Comparison of ENCODE assay signal across 1 cellular context in genomic region chr9:95511952-95512750, GRCh38.
TF ChIP-seq lines count a peak whose summit lies in the region.

No MANE protein-coding gene starts in this region.

TF ChIP-seq in K562, 482 proteins besides CTCF, POLR2A, EP300 and RAD21 (continued from another document):
- TF ChIP-seq ZBTB40 (IDR thresholded peaks at IDR 0.05) (peak; percentile 76), ZBTB40 (CRISPR knock-in tag; IDR thresholded peaks at IDR 0.05) (no peak), EWSR1 (IDR thresholded peaks at IDR 0.05; ENCODE audit: borderline replicate concordance, low read depth, partially characterized antibody) (no peak), RNF2 (IDR thresholded peaks at IDR 0.05) (peak; percentile 29; the same call in 1 of the 2 replicates), ZFX (CRISPR knock-in tag; IDR thresholded peaks at IDR 0.05) (peak; percentile 43), TAF1 (IDR thresholded peaks at IDR 0.05; ENCODE audit: control insufficient read depth, extremely low read depth, insufficient read depth, low read length, severe bottlenecking) (peak; percentile 50), SPI1 (IDR thresholded peaks at IDR 0.05; ENCODE audit: borderline replicate concordance, low read depth, low read length) (no peak), HDAC2 (IDR thresholded peaks at IDR 0.05) (0 out of 2 replicates have a peak, but pooled peaks have one; percentile 20), RFX1 (IDR thresholded peaks at IDR 0.05) (no peak), TGIF2 (CRISPR knock-in tag; IDR thresholded peaks at IDR 0.05) (no peak), BCLAF1 (IDR thresholded peaks at IDR 0.05; ENCODE audit: borderline replicate concordance in 1 of 2, control insufficient read depth in 1 of 2, low read depth in 2 of 2, low read length in 1 of 2) (no peak), MYC (IDR thresholded peaks at IDR 0.05; ENCODE audit: low read depth, low read length) (peak; percentile 82), MYC (CRISPR knock-in tag; IDR thresholded peaks at IDR 0.05; ENCODE audit: borderline replicate concordance, low read depth) (no peak), ZNF592 (IDR thresholded peaks at IDR 0.05) (peak; percentile 74), BCOR (IDR thresholded peaks at IDR 0.05) (0 out of 2 replicates have a peak, but pooled peaks have one; percentile 15), CBX8 (IDR thresholded peaks at IDR 0.05; ENCODE audit: borderline replicate concordance, extremely low read depth, low read depth, low read length, poor library complexity, severe bottlenecking) (no peak), RB1 (IDR thresholded peaks at IDR 0.05; ENCODE audit: low read depth) (peak; percentile 14; the same call in 1 of the 2 replicates), DDX20 (tag; IDR thresholded peaks at IDR 0.05; ENCODE audit: low read depth) (no peak), HNRNPLL (IDR thresholded peaks at IDR 0.05; ENCODE audit: low read depth, low read length, poor library complexity, severe bottlenecking) (no peak), HNRNPL (IDR thresholded peaks at IDR 0.05; ENCODE audit: low read depth, low read length) (0 out of 2 replicates have a peak, but pooled peaks have one; percentile 31), SIX5 (IDR thresholded peaks at IDR 0.05; ENCODE audit: borderline replicate concordance in 1 of 2, insufficient read depth in 1 of 2, low read depth in 1 of 2, low read length in 2 of 2) (no peak), MECOM (CRISPR knock-in tag; IDR thresholded peaks at IDR 0.05) (0 out of 2 replicates have a peak, but pooled peaks have one; percentile 18), SIRT6 (IDR thresholded peaks at IDR 0.05; ENCODE audit: low read depth, low read length) (no peak), CTCFL (IDR thresholded peaks at IDR 0.05; ENCODE audit: borderline replicate concordance, insufficient read depth, low read depth, low read length, poor library complexity, severe bottlenecking) (no peak), ZNF395 (CRISPR knock-in tag; IDR thresholded peaks at IDR 0.05) (no peak), SAP30 (IDR thresholded peaks at IDR 0.05; ENCODE audit: borderline replicate concordance, insufficient read depth, low read depth, low read length, poor library complexity, severe bottlenecking) (peak; percentile 5), ELF1 (tag; IDR thresholded peaks at IDR 0.05) (0 out of 2 replicates have a peak, but pooled peaks have one; percentile 18), TRIM24 (IDR thresholded peaks at IDR 0.05) (0 out of 4 replicates have a peak, but pooled peaks of 1 of the 2 experiments have one; percentile 7), ATF1 (CRISPR knock-in tag; IDR thresholded peaks at IDR 0.05) (no peak), ATF1 (tag; IDR thresholded peaks at IDR 0.05) (peak; percentile 53), ZNF324 (CRISPR knock-in tag; IDR thresholded peaks at IDR 0.05) (no peak), NR2C2 (CRISPR knock-in tag; IDR thresholded peaks at IDR 0.05) (0 out of 2 replicates have a peak, but pooled peaks have one; percentile 39), NR2C2 (tag; IDR thresholded peaks at IDR 0.05) (no peak; the same call in 1 of the 2 replicates), ZNF79 (CRISPR knock-in tag; IDR thresholded peaks at IDR 0.05; ENCODE audit: low read depth) (peak; percentile 95), LCOR (CRISPR knock-in tag; IDR thresholded peaks at IDR 0.05) (0 out of 2 replicates have a peak, but pooled peaks have one; percentile 24), TBP (optimal IDR thresholded peaks at IDR 0.05; ENCODE audit: low read depth, low read length) (peak; percentile 41), RUNX1 (IDR thresholded peaks at IDR 0.05; ENCODE audit: low read depth) (peak; percentile 25; the same call in 1 of the 2 replicates), THRAP3 (IDR thresholded peaks at IDR 0.05; ENCODE audit: borderline replicate concordance) (no peak)
